ENCODE assay signal across 17 cellular contexts in genomic region chr1:175166746-175167145, GRCh38.
"Had no signal": no experiment of that assay in that cellular context is flagged by ENCODE, and none has a peak within 500 bp of the region (broad histone marks: within the 10 kb centered on the region; RNA-seq: fewer than 3 reads in every experiment).

No MANE protein-coding gene starts in this region.

- DNase-seq: activated CD4-positive, alpha-beta memory T cell treated with anti-CD3 and anti-CD28 coated beads, Interleukin-2, amount 10 ng/mL, durations not matched to agents 7 days and 5 days; activated CD4-positive, alpha-beta T cell treated with anti-CD3 and anti-CD28 coated beads for 4 hours; activated gamma-delta T cell treated with Interleukin-2 at 50 U/mL for 16 hours; activated T-cell treated with anti-CD3 and anti-CD28 coated beads, Interleukin-2, amount 50 U/mL, for 48 hours; amniotic stem cell; dermis blood vessel endothelial cell; effector memory CD4-positive, alpha-beta T cell; mesenchymal stem cell; pancreas; right lobe of liver; stimulated activated CD4-positive, alpha-beta T cell treated with anti-CD3 and anti-CD28 coated beads, Interleukin-4, amount 100 ng/mL, for 1 hour; T-helper 2 cell; upper lobe of right lung had no signal

- H3K4me2 ChIP-seq: smooth muscle cell had no signal

- H3K27ac ChIP-seq: neutrophil, pancreas, right lobe of liver, thoracic aorta, upper lobe of right lung had no signal

- FAIRE-seq: pancreas had no signal

- H3K27me3 Mint-ChIP-seq: activated CD4-positive, alpha-beta memory T cell treated with anti-CD3 and anti-CD28 coated beads, Interleukin-2, amount 10 ng/mL, durations not matched to agents 7 days and 5 days; natural killer cell treated with Interleukin-12 subunit alpha and Interleukin-12 subunit beta and Interleukin-15 and Interleukin-18, amount 100 ng/mL, for 72 hours had no signal

- H3K4me3 Mint-ChIP-seq: activated CD4-positive, alpha-beta memory T cell treated with anti-CD3 and anti-CD28 coated beads, Interleukin-2, amount 10 ng/mL, durations not matched to agents 7 days and 5 days; natural killer cell treated with Interleukin-12 subunit alpha and Interleukin-12 subunit beta and Interleukin-15 and Interleukin-18, amount 100 ng/mL, for 72 hours had no signal

- H3K4me3 ChIP-seq: pancreas, right lobe of liver, smooth muscle cell, thoracic aorta, upper lobe of right lung had no signal

- ATAC-seq: natural killer cell treated with Interleukin-12 subunit alpha and Interleukin-12 subunit beta and Interleukin-15 and Interleukin-18, amount 100 ng/mL, for 72 hours; pancreas; upper lobe of right lung had no signal

- H3K9me3 Mint-ChIP-seq: activated CD4-positive, alpha-beta memory T cell treated with anti-CD3 and anti-CD28 coated beads, Interleukin-2, amount 10 ng/mL, durations not matched to agents 7 days and 5 days; natural killer cell treated with Interleukin-12 subunit alpha and Interleukin-12 subunit beta and Interleukin-15 and Interleukin-18, amount 100 ng/mL, for 72 hours had no signal

- H3K27me3 ChIP-seq: neutrophil, pancreas, right lobe of liver, upper lobe of right lung had no signal

- H3K9me3 ChIP-seq: neutrophil, pancreas, right lobe of liver, thoracic aorta, upper lobe of right lung had no signal

- H3K27ac Mint-ChIP-seq: activated CD4-positive, alpha-beta memory T cell treated with anti-CD3 and anti-CD28 coated beads, Interleukin-2, amount 10 ng/mL, durations not matched to agents 7 days and 5 days had no signal

- H3K4me1 ChIP-seq: right lobe of liver had no signal
